Comparison of ENCODE assay signal across 12 cellular contexts in genomic region chr5:64680289-64680688, GRCh38. TPM values are rescaled to one million over a fixed set of nuclear protein-coding genes. Genes with fewer than 3 reads are reported as not detected.
DNase-seq lines count a peak whose midpoint lies in the region; TF ChIP-seq lines count a peak whose summit lies in the region.
"Had no signal": no experiment of that assay in that cellular context is flagged by ENCODE, and none has a peak within 500 bp of the region (broad histone marks: within the 10 kb centered on the region; RNA-seq: fewer than 3 reads in every experiment).

No MANE protein-coding gene starts in this region.

- DNase-seq in AG10803 (ENCODE audit: low read depth): no peak
- no peak for DNase-seq in GM12864 (ENCODE audit: low read depth)
- DNase-seq in NCI-H69 (lab: John Stamatoyannopoulos, UW): peak; percentile 60
- DNase-seq in epithelial cell of proximal tubule (ENCODE audit: low read depth): no peak
- no peak for DNase-seq in MG63
- DNase-seq in COLO668 (lab: John Stamatoyannopoulos, UW; ENCODE audit: unreplicated experiment): no peak
- no peak for DNase-seq in cortex of kidney (lab: John Stamatoyannopoulos, UW)
- DNase-seq in activated T-cell treated with anti-CD3 and anti-CD28 coated beads for 4 hours: no peak
- DNase-seq: activated CD4-positive, alpha-beta T cell treated with anti-CD3 and anti-CD28 coated beads for 1 hour; NCI-H1694 treated with DMSO at 0.1 percent for 48 hours; nephron progenitor cell; stimulated activated naive B cell treated with anti-CD40 and anti-IgM and Interleukin-4, amounts not matched to agents 10 μg/mL and 1 μg/mL and 100 μg/mL, for 72 hours had no signal

- H3K36me3 ChIP-seq in MG63: no peaks in the 10 kb centered on the region

- TF ChIP-seq CTCF in AG10803 (conservative IDR thresholded peaks at IDR 0.05; ENCODE audit: low read length) (0 out of 2 replicates have a peak, but pooled peaks have one; percentile 3), GM12864 (IDR thresholded peaks at IDR 0.05; ENCODE audit: low read depth, low read length, missing control alignments) (peak; percentile 12), epithelial cell of proximal tubule (conservative IDR thresholded peaks at IDR 0.05; ENCODE audit: low read depth, low read length) (peak; percentile 39)

- no peaks in the 10 kb centered on the region for H3K9me3 ChIP-seq in MG63

- no peaks in the 10 kb centered on the region; the same call in 1 of the 2 replicates for H3K27me3 ChIP-seq in MG63

- H3K4me3 ChIP-seq in AG10803 (ENCODE audit: low read length): no peak overlapping the region
- H3K4me3 ChIP-seq in GM12864 (ENCODE audit: low read depth, low read length): no peak overlapping the region
- H3K4me3 ChIP-seq in epithelial cell of proximal tubule (ENCODE audit: low read depth, low read length): no peak overlapping the region
- H3K4me3 ChIP-seq in MG63: no peak overlapping the region

RNA-seq across cellular contexts. Expression of gene SHISAL2B, which starts 10.0 kb away (rescaled TPM):
- not detected in 2 replicates for total RNA-seq in epithelial cell of proximal tubule
- not detected in 2 replicates for total RNA-seq in MG63 (2014; rRNA removed; shearing (Covaris generic); ENCODE audit: low replicate concordance)
